In the genomic region with DNA sequence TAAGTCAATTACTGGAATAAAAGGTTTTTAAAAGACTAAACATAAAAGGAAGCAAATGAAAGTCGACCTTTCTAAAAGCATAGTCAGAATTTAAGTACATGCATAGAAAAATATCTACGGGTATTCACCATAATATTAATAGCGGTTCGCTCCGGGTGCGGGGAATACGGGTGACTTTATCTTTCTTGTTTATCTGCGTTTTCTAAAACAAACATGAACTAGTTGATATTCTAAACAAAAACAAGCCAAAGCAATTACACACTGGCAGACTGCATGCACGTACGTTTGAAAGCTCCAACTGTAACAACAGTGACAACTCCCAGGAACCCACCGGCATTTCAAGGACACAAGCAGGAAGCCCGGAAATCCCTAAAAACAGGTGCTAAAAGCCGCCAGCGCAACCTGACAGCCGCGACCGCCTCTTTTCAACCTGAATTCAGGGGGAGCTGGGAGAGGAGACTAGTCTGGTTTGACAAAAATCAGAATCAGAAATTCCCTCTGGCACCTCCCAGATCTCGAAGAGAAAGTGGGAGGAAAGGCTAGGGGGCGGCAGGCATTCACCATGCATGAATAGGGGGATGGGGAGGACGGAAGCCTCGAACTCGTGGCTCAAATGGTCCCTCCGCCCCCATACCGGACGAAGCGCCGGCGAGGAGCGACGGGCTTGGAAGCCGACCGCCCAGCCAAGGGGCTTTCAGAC, we compare ENCODE assay signal across 8 cellular contexts. TPM values are rescaled to one million over a fixed set of nuclear protein-coding genes. Genes with fewer than 3 reads are reported as not detected.
A peak's percentile ranks its signal among the peaks of the same experiment; 100 is the strongest.
DNase-seq lines count a peak whose midpoint lies in the region; ATAC-seq and TF ChIP-seq lines count a peak whose summit lies in the region.

No MANE protein-coding gene starts in this region.

- H2AFZ ChIP-seq in neural cell (ENCODE audit: low read depth, low read length), result peak overlapping the region; percentile 16

- no peak for TF ChIP-seq CTCF in CD8-positive, alpha-beta T cell (IDR thresholded peaks at IDR 0.05)
- TF ChIP-seq CTCF in epithelial cell of proximal tubule (conservative IDR thresholded peaks at IDR 0.05; ENCODE audit: low read depth, low read length), result peak; percentile 5
- TF ChIP-seq CTCF in neural cell (IDR thresholded peaks at IDR 0.05; ENCODE audit: poor library complexity, severe bottlenecking), result peak; percentile 29

- H3K27ac Mint-ChIP-seq in CD8-positive, alpha-beta T cell, result peak overlapping the region; percentile 85

- H3K79me2 ChIP-seq in neural cell (replicated peaks; ENCODE audit: insufficient read depth, low read length), result peaks cover 49% of the 10 kb centered on the region

- no peaks in the 10 kb centered on the region for H3K9me3 ChIP-seq in CD8-positive, alpha-beta T cell (ENCODE audit: low read length)
- no peaks in the 10 kb centered on the region for H3K9me3 ChIP-seq in neural cell (ENCODE audit: low read length)

- H3K4me1 ChIP-seq in CD8-positive, alpha-beta T cell (ENCODE audit: insufficient read depth, low read length), result peaks cover 26% of the 10 kb centered on the region

- H3K4me3 ChIP-seq in CD8-positive, alpha-beta T cell (ENCODE audit: low read depth, low read length), result peak overlapping the region; percentile 74
- H3K4me3 ChIP-seq in epithelial cell of proximal tubule (ENCODE audit: low read depth, low read length), result peak overlapping the region; percentile 71
- H3K4me3 ChIP-seq in neural cell (ENCODE audit: low read length), result peak overlapping the region; percentile 97

- DNase-seq in CD8-positive, alpha-beta T cell, result peak in 2 of 7 experiments; percentile 1 to 7
- peak; percentile 69 to 84 for DNase-seq in SW 1271 (lab: John Stamatoyannopoulos, UW)
- DNase-seq in epithelial cell of proximal tubule (ENCODE audit: low read depth), result no peak
- DNase-seq in AG08396 (ENCODE audit: low spot score), result no peak
- DNase-seq in NCI-H1048 (lab: John Stamatoyannopoulos, UW), result no peak

- no peaks in the 10 kb centered on the region for H3K27me3 ChIP-seq in CD8-positive, alpha-beta T cell (ENCODE audit: insufficient read depth, low read length)
- no peaks in the 10 kb centered on the region for H3K27me3 ChIP-seq in neural cell (ENCODE audit: insufficient read depth, low read depth, low read length)

- CTCF ChIA-PET in CD8-positive, alpha-beta T cell (lab: Charles Lee), result interaction anchor here (1.4 kb wide), 1 partner anchor 92 kb away, joined by 3 read pairs; no protein-coding TSS in a partner anchor

- POLR2A ChIA-PET in CD8-positive, alpha-beta T cell (lab: Charles Lee), result interaction anchor here (2.0 kb wide), 1 partner anchor 92 kb away, joined by 10 read pairs; the partner anchor contains the start of gene RARS1

- peaks cover 12% of the 10 kb centered on the region for H4K20me1 ChIP-seq in neural cell (ENCODE audit: insufficient read depth)

- TF ChIP-seq EP300 in neural cell (conservative IDR thresholded peaks at IDR 0.05; ENCODE audit: poor library complexity, severe bottlenecking), result no peak

- H3K9me3 Mint-ChIP-seq in CD8-positive, alpha-beta T cell, result no peaks in the 10 kb centered on the region

- ATAC-seq in CD8-positive, alpha-beta T cell, result no peak
- ATAC-seq in GM19328 (IDR thresholded peaks at IDR 0.05; ENCODE audit: unreplicated experiment) (peak; percentile 15), HG03378 (IDR thresholded peaks at IDR 0.05; ENCODE audit: unreplicated experiment) (peak; percentile 18)

- intact Hi-C loops in CD8-positive, alpha-beta T cell (cut with DNase I, micrococcal nuclease), result loop anchor here (1.0 to 5.0 kb wide), 6 partner anchors 34 to 1764 kb away; partner anchors contain the start of genes RARS1 (in 2 of the 2), SPDL1 (in 2 of the 2) and DOCK2 (in 1 of the 2)

- no peaks in the 10 kb centered on the region for H3K9me2 ChIP-seq in neural cell (ENCODE audit: insufficient read depth, low read length)

- H3K36me3 Mint-ChIP-seq in CD8-positive, alpha-beta T cell, result peaks cover 10% of the 10 kb centered on the region

- H3K4me2 ChIP-seq in neural cell (ENCODE audit: low read length), result peak overlapping the region; percentile 67

- peak; percentile 18 for TF ChIP-seq RAD21 in neural cell (conservative IDR thresholded peaks at IDR 0.05)

- H3K9ac ChIP-seq in neural cell (ENCODE audit: low read length), result peak overlapping the region; percentile 97

- no peaks in the 10 kb centered on the region for H3K27me3 Mint-ChIP-seq in CD8-positive, alpha-beta T cell (ENCODE audit: low read depth)

- H3K27ac ChIP-seq in CD8-positive, alpha-beta T cell (ENCODE audit: low read depth, low read length), result peak overlapping the region; percentile 45
- H3K27ac ChIP-seq in neural cell (ENCODE audit: low read length), result peak overlapping the region; percentile 90

- H3F3A ChIP-seq in neural cell (ENCODE audit: insufficient read depth, low read length, poor library complexity, severe bottlenecking), result peaks cover 4% of the 10 kb centered on the region

- peak overlapping the region; percentile 96 for H3K4me3 Mint-ChIP-seq in CD8-positive, alpha-beta T cell

- H3K36me3 ChIP-seq in CD8-positive, alpha-beta T cell (ENCODE audit: insufficient read depth, low read length), result no peaks in the 10 kb centered on the region
- H3K36me3 ChIP-seq in neural cell (ENCODE audit: insufficient read depth, low read length), result no peaks in the 10 kb centered on the region

- peaks cover 43% of the 10 kb centered on the region for H3K4me1 Mint-ChIP-seq in CD8-positive, alpha-beta T cell (ENCODE audit: low read depth)

TF ChIP-seq in neural cell, 6 proteins besides CTCF, POLR2A, EP300 and RAD21:
- TF ChIP-seq EZH2 (IDR thresholded peaks at IDR 0.05; ENCODE audit: borderline replicate concordance, insufficient read depth, low read length, poor library complexity, severe bottlenecking) (no peak), POLR2AphosphoS5 (IDR thresholded peaks at IDR 0.05) (no peak), SMC3 (conservative IDR thresholded peaks at IDR 0.05; ENCODE audit: poor library complexity) (no peak), MXI1 (conservative IDR thresholded peaks at IDR 0.05; ENCODE audit: poor library complexity, severe bottlenecking) (no peak), TAF1 (IDR thresholded peaks at IDR 0.05; ENCODE audit: low read depth) (no peak)
- TF ChIP-seq, protein P1, sequence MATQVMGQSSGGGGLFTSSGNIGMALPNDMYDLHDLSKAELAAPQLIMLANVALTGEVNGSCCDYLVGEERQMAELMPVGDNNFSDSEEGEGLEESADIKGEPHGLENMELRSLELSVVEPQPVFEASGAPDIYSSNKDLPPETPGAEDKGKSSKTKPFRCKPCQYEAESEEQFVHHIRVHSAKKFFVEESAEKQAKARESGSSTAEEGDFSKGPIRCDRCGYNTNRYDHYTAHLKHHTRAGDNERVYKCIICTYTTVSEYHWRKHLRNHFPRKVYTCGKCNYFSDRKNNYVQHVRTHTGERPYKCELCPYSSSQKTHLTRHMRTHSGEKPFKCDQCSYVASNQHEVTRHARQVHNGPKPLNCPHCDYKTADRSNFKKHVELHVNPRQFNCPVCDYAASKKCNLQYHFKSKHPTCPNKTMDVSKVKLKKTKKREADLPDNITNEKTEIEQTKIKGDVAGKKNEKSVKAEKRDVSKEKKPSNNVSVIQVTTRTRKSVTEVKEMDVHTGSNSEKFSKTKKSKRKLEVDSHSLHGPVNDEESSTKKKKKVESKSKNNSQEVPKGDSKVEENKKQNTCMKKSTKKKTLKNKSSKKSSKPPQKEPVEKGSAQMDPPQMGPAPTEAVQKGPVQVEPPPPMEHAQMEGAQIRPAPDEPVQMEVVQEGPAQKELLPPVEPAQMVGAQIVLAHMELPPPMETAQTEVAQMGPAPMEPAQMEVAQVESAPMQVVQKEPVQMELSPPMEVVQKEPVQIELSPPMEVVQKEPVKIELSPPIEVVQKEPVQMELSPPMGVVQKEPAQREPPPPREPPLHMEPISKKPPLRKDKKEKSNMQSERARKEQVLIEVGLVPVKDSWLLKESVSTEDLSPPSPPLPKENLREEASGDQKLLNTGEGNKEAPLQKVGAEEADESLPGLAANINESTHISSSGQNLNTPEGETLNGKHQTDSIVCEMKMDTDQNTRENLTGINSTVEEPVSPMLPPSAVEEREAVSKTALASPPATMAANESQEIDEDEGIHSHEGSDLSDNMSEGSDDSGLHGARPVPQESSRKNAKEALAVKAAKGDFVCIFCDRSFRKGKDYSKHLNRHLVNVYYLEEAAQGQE (IDR thresholded peaks at IDR 0.05; ENCODE audit: borderline replicate concordance), result no peak

RNA-seq across cellular contexts. Expression of gene PANK3, which starts 0.5 kb away (rescaled TPM):
- 10 to 100 TPM; 36.1 to 42.4 TPM for total RNA-seq in CD8-positive, alpha-beta T cell
- total RNA-seq in epithelial cell of proximal tubule, result 37.6 and 43.3 TPM in 2 replicates
- 126 and 145 TPM in 2 replicates for polyA plus RNA-seq in neural cell
- 257 and 294 TPM in 2 replicates for polyA minus RNA-seq in neural cell

RNA-seq across cellular contexts. Expression of gene FBLL1, which starts 49.6 kb away (rescaled TPM):
- total RNA-seq in CD8-positive, alpha-beta T cell, result not detected
- total RNA-seq in epithelial cell of proximal tubule, result 0.80 TPM in 1 of 2 replicates, not detected in the other
- 63.7 and 79.6 TPM in 2 replicates for polyA plus RNA-seq in neural cell
- 57.5 and 61.6 TPM in 2 replicates for polyA minus RNA-seq in neural cell

Comparison
In these comparisons a context has a peak if more than half of its experiments do, and no peak if none do; other contexts are left out.
1. DNase-seq: peak in SW 1271 (2 of 2); none in epithelial cell of proximal tubule (single experiment), AG08396 (single experiment) and NCI-H1048 (single experiment).
2. Peak in every context shown above with its lines, with median percentiles within 50 percentile points of each other: H3K4me3 ChIP-seq.